30 cellular contexts compared by ENCODE assay signal in the genomic region with DNA sequence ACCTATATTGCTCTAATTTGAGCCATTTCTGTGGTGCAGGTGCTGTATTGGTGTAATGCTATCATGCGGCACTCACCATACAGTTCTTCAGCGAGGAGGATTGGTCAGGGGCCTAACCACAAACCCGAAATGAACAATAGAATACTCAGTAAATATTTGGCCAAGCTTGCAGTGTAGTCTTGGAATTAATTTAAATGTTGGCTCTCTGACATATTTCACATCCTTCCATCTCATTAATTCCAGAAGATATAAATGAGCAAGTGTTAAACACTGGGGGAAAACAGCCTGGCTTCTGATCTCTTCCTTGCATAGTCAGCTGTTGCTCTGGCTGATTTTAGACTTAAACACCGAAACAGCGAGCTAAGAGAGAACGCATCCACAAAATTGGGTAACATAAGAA.
"Had no signal": no experiment of that assay in that cellular context is flagged by ENCODE, and none has a peak within 500 bp of the region (broad histone marks: within the 10 kb centered on the region; RNA-seq: fewer than 3 reads in every experiment).

No MANE protein-coding gene starts in this region.

- H3K4me1 Mint-ChIP-seq: immature natural killer cell; naive thymus-derived CD8-positive, alpha-beta T cell; nephron; neural crest cell; stimulated activated naive B cell treated with anti-CD40 and anti-IgM and Interleukin-4, amounts not matched to agents 10 μg/mL and 1 μg/mL and 100 μg/mL, for 72 hours had no signal

- FAIRE-seq: islet of Langerhans, kidney, pancreas had no signal

- H3K27me3 Mint-ChIP-seq: naive thymus-derived CD8-positive, alpha-beta T cell; stimulated activated naive B cell treated with anti-CD40 and anti-IgM and Interleukin-4, amounts not matched to agents 10 μg/mL and 1 μg/mL and 100 μg/mL, for 72 hours had no signal

- H3K4me3 ChIP-seq: left lung, lower lobe of right lung, pancreas, prostate gland, skin epidermis, stomach, testis, thyroid gland, transverse colon, upper lobe of left lung, vagina had no signal

- H3K9me3 ChIP-seq: left lung, lower lobe of right lung, pancreas, prostate gland, stomach, testis, thyroid gland, transverse colon, upper lobe of left lung, vagina had no signal

- H3K4me3 Mint-ChIP-seq: immature natural killer cell; naive thymus-derived CD8-positive, alpha-beta T cell; nephron; neural crest cell; stimulated activated naive B cell treated with anti-CD40 and anti-IgM and Interleukin-4, amounts not matched to agents 10 μg/mL and 1 μg/mL and 100 μg/mL, for 72 hours had no signal

- H3K36me3 ChIP-seq: left lung, lower lobe of right lung, pancreas, prostate gland, stomach, thyroid gland, transverse colon, upper lobe of left lung, vagina had no signal

- H3K27ac ChIP-seq: left lung, lower lobe of right lung, pancreas, prostate gland, skin epidermis, stomach, testis, thyroid gland, transverse colon, upper lobe of left lung, vagina had no signal

- H3K36me3 Mint-ChIP-seq: immature natural killer cell; naive thymus-derived CD8-positive, alpha-beta T cell; stimulated activated naive B cell treated with anti-CD40 and anti-IgM and Interleukin-4, amounts not matched to agents 10 μg/mL and 1 μg/mL and 100 μg/mL, for 72 hours had no signal

- H3K27ac Mint-ChIP-seq: immature natural killer cell; naive thymus-derived CD8-positive, alpha-beta T cell; nephron; stimulated activated naive B cell treated with anti-CD40 and anti-IgM and Interleukin-4, amounts not matched to agents 10 μg/mL and 1 μg/mL and 100 μg/mL, for 72 hours had no signal

- DNase-seq: immature natural killer cell; kidney; left colon; left lung; lower lobe of right lung; mammary epithelial cell; mesenchymal stem cell; naive thymus-derived CD8-positive, alpha-beta T cell; nucleus accumbens; pancreas; posterior cingulate gyrus; retina; right cardiac atrium; stimulated activated CD4-positive, alpha-beta T cell treated with anti-CD3 and anti-CD28 coated beads, Interleukin-12 subunit alpha, Interleukin-12 subunit beta, amount 100 ng/mL, for 4 hours; stimulated activated CD4-positive, alpha-beta T cell treated with anti-CD3 and anti-CD28 coated beads, Interleukin-15, amount 100 ng/mL, for 24 hours; stimulated activated CD4-positive, alpha-beta T cell treated with anti-CD3 and anti-CD28 coated beads, Interleukin-2, amount 100 ng/mL, for 24 hours; stimulated activated CD4-positive, alpha-beta T cell treated with anti-CD3 and anti-CD28 coated beads, Interleukin-4, amount 100 ng/mL, for 1 hour; stimulated activated naive B cell treated with anti-CD40 and anti-IgM and Interleukin-4, amounts not matched to agents 10 μg/mL and 1 μg/mL and 100 μg/mL, for 72 hours; stimulated activated naive CD8-positive, alpha-beta T cell treated with anti-CD3 and anti-CD28 coated beads, Interleukin-15, Interleukin-2, amounts not matched to agents 100 U/mL and 50 U/mL, for 24 hours; stomach; testis; thyroid gland; transverse colon; upper lobe of left lung had no signal

- H3K27me3 ChIP-seq: left lung, pancreas, stomach, testis, thyroid gland, transverse colon, upper lobe of left lung, vagina had no signal

- H3K4me1 ChIP-seq: left lung, lower lobe of right lung, pancreas, prostate gland, stomach, testis, thyroid gland, transverse colon, upper lobe of left lung, vagina had no signal
